22 cellular contexts compared by ENCODE assay signal in the genomic region with DNA sequence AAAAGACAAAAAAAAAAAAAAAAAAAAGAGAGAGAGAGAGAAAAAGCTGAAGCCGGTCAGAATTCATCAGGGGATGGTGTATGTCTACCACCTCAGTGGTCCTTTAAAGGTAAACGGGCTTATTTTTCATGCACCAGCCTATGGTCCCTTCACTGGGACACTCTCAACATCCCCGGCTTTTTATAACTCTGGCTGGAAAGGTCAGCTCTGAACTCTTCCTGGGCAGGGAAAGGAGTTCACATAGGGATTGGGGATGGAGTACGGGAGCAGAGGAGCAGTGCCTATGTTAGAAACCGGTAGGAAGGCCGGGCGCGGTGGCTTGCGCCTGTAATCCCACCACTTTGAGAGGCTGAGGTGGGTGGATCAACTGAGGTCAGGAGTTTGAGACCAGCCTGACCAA. TPM values are rescaled to one million over a fixed set of nuclear protein-coding genes. Genes with fewer than 3 reads are reported as not detected.
A peak's percentile ranks its signal among the peaks of the same experiment; 100 is the strongest.
DNase-seq lines count a peak whose midpoint lies in the region; ATAC-seq and TF ChIP-seq lines count a peak whose summit lies in the region.
"Had no signal": no experiment of that assay in that cellular context is flagged by ENCODE, and none has a peak within 500 bp of the region (broad histone marks: within the 10 kb centered on the region; RNA-seq: fewer than 3 reads in every experiment).

No MANE protein-coding gene starts in this region.

- TF ChIP-seq POLR2A in esophagus muscularis mucosa (IDR thresholded peaks at IDR 0.05; ENCODE audit: low read depth) (no peak), spleen (IDR thresholded peaks at IDR 0.05) (no peak)

- H3K27me3 Mint-ChIP-seq in activated naive CD4-positive, alpha-beta T cell treated with anti-CD3 and anti-CD28 coated beads, Interleukin-2, amount 10 ng/mL, durations not matched to agents 7 days and 5 days = no peaks in the 10 kb centered on the region
- H3K27me3 Mint-ChIP-seq: CD4-positive, alpha-beta memory T cell had no signal

- peaks cover 50% of the 10 kb centered on the region for H3K36me3 Mint-ChIP-seq in activated naive CD4-positive, alpha-beta T cell treated with anti-CD3 and anti-CD28 coated beads, Interleukin-2, amount 10 ng/mL, durations not matched to agents 7 days and 5 days

- H3K27ac ChIP-seq in esophagus muscularis mucosa (replicated peaks in 1 of 4) (no peak overlapping the region), spleen (peak overlapping the region in 1 of 8 donors; percentile 59)
- H3K27ac ChIP-seq: 22Rv1, SJSA1 had no signal

- H3K9me3 ChIP-seq in esophagus muscularis mucosa = no peaks in the 10 kb centered on the region
- no peaks in the 10 kb centered on the region for H3K9me3 ChIP-seq in spleen
- H3K9me3 ChIP-seq: SJSA1 had no signal

- no peak for TF ChIP-seq EP300 in esophagus muscularis mucosa (IDR thresholded peaks at IDR 0.05)

- H3K4me3 Mint-ChIP-seq in activated naive CD4-positive, alpha-beta T cell treated with anti-CD3 and anti-CD28 coated beads, Interleukin-2, amount 10 ng/mL, durations not matched to agents 7 days and 5 days = no peak overlapping the region

- H3K4me1 Mint-ChIP-seq in activated naive CD4-positive, alpha-beta T cell treated with anti-CD3 and anti-CD28 coated beads, Interleukin-2, amount 10 ng/mL, durations not matched to agents 7 days and 5 days = peaks cover 59% of the 10 kb centered on the region

- H3K4me3 ChIP-seq in GM12864 (ENCODE audit: low read depth, low read length) (peak overlapping the region; percentile 11; the same call in 1 of the 2 replicates), esophagus muscularis mucosa (no peak overlapping the region), spleen (no peak overlapping the region)
- H3K4me3 ChIP-seq: SJSA1 had no signal

- H3K36me3 ChIP-seq in esophagus muscularis mucosa (no peaks in the 10 kb centered on the region), spleen (no peaks in the 10 kb centered on the region)
- H3K36me3 ChIP-seq: SJSA1 had no signal

- CTCF ChIA-PET in activated naive CD4-positive, alpha-beta T cell treated with anti-CD3 and anti-CD28 coated beads, Interleukin-2, amount 10 ng/mL, durations not matched to agents 7 days and 5 days (lab: Charles Lee) = no interaction called here

- peaks cover 9% of the 10 kb centered on the region for H3K9me3 Mint-ChIP-seq in activated naive CD4-positive, alpha-beta T cell treated with anti-CD3 and anti-CD28 coated beads, Interleukin-2, amount 10 ng/mL, durations not matched to agents 7 days and 5 days
- H3K9me3 Mint-ChIP-seq: CD4-positive, alpha-beta memory T cell had no signal

- no peaks in the 10 kb centered on the region for H3K27me3 ChIP-seq in esophagus muscularis mucosa
- H3K27me3 ChIP-seq in spleen (replicated peaks in 1 of 7) = no peaks in the 10 kb centered on the region
- H3K27me3 ChIP-seq: SJSA1 had no signal

- intact Hi-C loops in esophagus muscularis mucosa (cut with DNase I) = no loop called here
- intact Hi-C loops in spleen (cut with DNase I; ENCODE audit: low total_unique reads) = no loop called here

- peak overlapping the region; percentile 3 for H3K27ac Mint-ChIP-seq in activated naive CD4-positive, alpha-beta T cell treated with anti-CD3 and anti-CD28 coated beads, Interleukin-2, amount 10 ng/mL, durations not matched to agents 7 days and 5 days

- 98% methylated on average over 9 of the region's 9 CpGs for WGBS in esophagus muscularis mucosa
- WGBS in spleen, 5 donors = 95 to 98% (median 97%) methylated on average over 9 of the region's 9 CpGs

- ATAC-seq in GM21381 (IDR thresholded peaks at IDR 0.05; ENCODE audit: unreplicated experiment) = no peak

- TF ChIP-seq CTCF in GM12864 (IDR thresholded peaks at IDR 0.05; ENCODE audit: low read depth, low read length, missing control alignments) (no peak), esophagus muscularis mucosa (IDR thresholded peaks at IDR 0.05) (no peak), spleen (IDR thresholded peaks at IDR 0.05 in 8 of 11, conservative IDR thresholded peaks at IDR 0.05 in 3 of 11) (no peak)

- H3K4me1 ChIP-seq in esophagus muscularis mucosa = no peaks in the 10 kb centered on the region
- peaks cover 12 to 73% (median 41%) of the 10 kb centered on the region in 6 donors for H3K4me1 ChIP-seq in spleen

- no peak for DNase-seq in activated naive CD4-positive, alpha-beta T cell treated with anti-CD3 and anti-CD28 coated beads, Interleukin-2, amount 10 ng/mL, durations not matched to agents 7 days and 5 days
- DNase-seq in activated naive CD4-positive, alpha-beta T cell treated with Interleukin-2 at 50 U/mL for 16 hours = no peak
- no peak for DNase-seq in GM12864 (ENCODE audit: low read depth)
- peak; percentile 24 for DNase-seq in esophagus muscularis mucosa (ENCODE audit: extremely low spot score)
- DNase-seq in spleen = peak; percentile 67
- no peak for DNase-seq in activated CD4-positive, alpha-beta T cell treated with anti-CD3 and anti-CD28 coated beads, Interleukin-2, amount 50 U/mL, for 1 hour
- no peak for DNase-seq in NCI-H1048 (lab: John Stamatoyannopoulos, UW)
- DNase-seq: CD4-positive, alpha-beta memory T cell; COR-L47; GDM1; KBM-7; MV-4-11; NCI-H1105 treated with DMSO at 0.1 percent for 48 hours; NCI-H146; NCI-H1930; NCI-H2107; NCI-H446; NCI-H524 treated with DMSO at 0.1 percent for 48 hours; NCI-H774 had no signal

RNA-seq across cellular contexts. Expression of a gene that starts 10.3 kb away (rescaled TPM):
- total RNA-seq in esophagus muscularis mucosa = 10 to 100 TPM; 18.3 to 27.5 (median 22.6) TPM
- 10 to 100 TPM; 47.9 to 59.6 (median 51.3) TPM for total RNA-seq in spleen
- 10 to 100 TPM; 13.3 to 16.8 (median 15.6) TPM for polyA plus RNA-seq in spleen

RNA-seq across cellular contexts. Expression of a gene that starts 32.0 kb away (rescaled TPM):
- total RNA-seq in esophagus muscularis mucosa (under 1 TPM in 3 of 4 donors, not detected in 1; under 0.01 to 0.11 (median under 0.01) TPM), spleen (1 to 10 TPM in 3 of 7 donors, under 1 TPM in 4; 0.66 to 3.1 (median 0.94) TPM)
- 1 to 10 TPM in 1 of 3 donors, under 1 TPM in 2; 0.93 to 2.1 (median 1.00) TPM for polyA plus RNA-seq in spleen

Comparison
In these comparisons a context has a peak if more than half of its experiments do, and no peak if none do; other contexts are left out.
1. DNase-seq: peak in esophagus muscularis mucosa (single experiment) and spleen (single experiment); none in activated naive CD4-positive, alpha-beta T cell treated with anti-CD3 and anti-CD28 coated beads, Interleukin-2, amount 10 ng/mL, durations not matched to agents 7 days and 5 days (single experiment), activated naive CD4-positive, alpha-beta T cell treated with Interleukin-2 at 50 U/mL for 16 hours (single experiment), GM12864 (single experiment), activated CD4-positive, alpha-beta T cell treated with anti-CD3 and anti-CD28 coated beads, Interleukin-2, amount 50 U/mL, for 1 hour (single experiment) and NCI-H1048 (single experiment).